ENCODE assay signal across 8 cellular contexts in genomic region chr2:108620656-108621055, GRCh38.
DNase-seq lines count a peak whose midpoint lies in the region; ATAC-seq and TF ChIP-seq lines count a peak whose summit lies in the region.

No MANE protein-coding gene starts in this region.

- no peak for TF ChIP-seq POLR2A in Peyer's patch (IDR thresholded peaks at IDR 0.05)
- no peak for TF ChIP-seq POLR2A in gastroesophageal sphincter (IDR thresholded peaks at IDR 0.05)

- no peaks in the 10 kb centered on the region for H3K9me3 ChIP-seq in Peyer's patch
- no peaks in the 10 kb centered on the region for H3K9me3 ChIP-seq in gastroesophageal sphincter

- DNase-seq in T-helper 1 cell, result no peak
- no peak for DNase-seq in Peyer's patch
- DNase-seq in stimulated activated effector memory CD8-positive, alpha-beta T cell treated with anti-CD3 and anti-CD28 coated beads, Interleukin-12 subunit alpha, Interleukin-12 subunit beta, amount 100 ng/mL, for 72 hours (ENCODE audit: low spot score in 2 of 2), result no peak
- DNase-seq in stimulated activated CD4-positive, alpha-beta T cell treated with anti-CD3 and anti-CD28 coated beads, Interleukin-2, amount 100 ng/mL, for 24 hours, result no peak
- no peak for DNase-seq in stimulated activated CD8-positive, alpha-beta memory T cell treated with anti-CD3 and anti-CD28 coated beads, Interleukin-4, amount 100 ng/mL, for 48 hours

- no peak for TF ChIP-seq EP300 in gastroesophageal sphincter (IDR thresholded peaks at IDR 0.05)

- H3K27me3 Mint-ChIP-seq in T-helper 1 cell treated with Interleukin-12 subunit alpha and Interleukin-12 subunit beta and Interleukin-4 antibody, amounts not matched to agents 30 μg/mL and 1 μg/mL, for 36 hours (ENCODE audit: low read depth), result no peaks in the 10 kb centered on the region

- no peaks in the 10 kb centered on the region for H3K9me3 Mint-ChIP-seq in T-helper 1 cell treated with Interleukin-12 subunit alpha and Interleukin-12 subunit beta and Interleukin-4 antibody, amounts not matched to agents 30 μg/mL and 1 μg/mL, for 36 hours
- H3K9me3 Mint-ChIP-seq in stimulated activated effector memory CD8-positive, alpha-beta T cell treated with anti-CD3 and anti-CD28 coated beads, Interleukin-12 subunit alpha, Interleukin-12 subunit beta, amount 100 ng/mL, for 72 hours, result no peaks in the 10 kb centered on the region

- H3K27ac Mint-ChIP-seq in T-helper 1 cell treated with Interleukin-12 subunit alpha and Interleukin-12 subunit beta and Interleukin-4 antibody, amounts not matched to agents 30 μg/mL and 1 μg/mL, for 36 hours, result peak overlapping the region; percentile 94
- H3K27ac Mint-ChIP-seq in stimulated activated effector memory CD8-positive, alpha-beta T cell treated with anti-CD3 and anti-CD28 coated beads, Interleukin-12 subunit alpha, Interleukin-12 subunit beta, amount 100 ng/mL, for 72 hours, result peak overlapping the region; percentile 86

- H3K36me3 Mint-ChIP-seq in T-helper 1 cell treated with Interleukin-12 subunit alpha and Interleukin-12 subunit beta and Interleukin-4 antibody, amounts not matched to agents 30 μg/mL and 1 μg/mL, for 36 hours (ENCODE audit: low read depth), result peaks cover 8% of the 10 kb centered on the region
- peaks cover 10% of the 10 kb centered on the region for H3K36me3 Mint-ChIP-seq in stimulated activated effector memory CD8-positive, alpha-beta T cell treated with anti-CD3 and anti-CD28 coated beads, Interleukin-12 subunit alpha, Interleukin-12 subunit beta, amount 100 ng/mL, for 72 hours

- H3K27me3 ChIP-seq in Peyer's patch, result no peaks in the 10 kb centered on the region
- H3K27me3 ChIP-seq in gastroesophageal sphincter, result no peaks in the 10 kb centered on the region

- H3K4me1 Mint-ChIP-seq in T-helper 1 cell treated with Interleukin-12 subunit alpha and Interleukin-12 subunit beta and Interleukin-4 antibody, amounts not matched to agents 30 μg/mL and 1 μg/mL, for 36 hours (ENCODE audit: low read depth), result peaks cover 67% of the 10 kb centered on the region
- peaks cover 74% of the 10 kb centered on the region for H3K4me1 Mint-ChIP-seq in stimulated activated effector memory CD8-positive, alpha-beta T cell treated with anti-CD3 and anti-CD28 coated beads, Interleukin-12 subunit alpha, Interleukin-12 subunit beta, amount 100 ng/mL, for 72 hours

- TF ChIP-seq CTCF in Peyer's patch (IDR thresholded peaks at IDR 0.05), result no peak
- no peak for TF ChIP-seq CTCF in gastroesophageal sphincter (IDR thresholded peaks at IDR 0.05)

- no peak overlapping the region for H3K4me3 ChIP-seq in Peyer's patch
- no peak overlapping the region for H3K4me3 ChIP-seq in gastroesophageal sphincter

- peak overlapping the region; percentile 42 to 75 (median 66) for H3K27ac ChIP-seq in Peyer's patch
- peak overlapping the region in 3 of 4 donors; percentile 22 to 59 (median 46) for H3K27ac ChIP-seq in gastroesophageal sphincter

- 59 to 68% methylated on average over 3 of the region's 3 CpGs for WGBS in gastroesophageal sphincter (ENCODE audit: low coverage in 1 of 2), 2 donors

- H3K4me1 ChIP-seq in Peyer's patch (peaks cover 2 to 31% (median 9%) of the 10 kb centered on the region in 4 donors), gastroesophageal sphincter (peaks cover 28 to 97% (median 33%) of the 10 kb centered on the region in 3 donors)

- peak overlapping the region; percentile 95 for H3K4me3 Mint-ChIP-seq in T-helper 1 cell treated with Interleukin-12 subunit alpha and Interleukin-12 subunit beta and Interleukin-4 antibody, amounts not matched to agents 30 μg/mL and 1 μg/mL, for 36 hours
- peak overlapping the region; percentile 78 for H3K4me3 Mint-ChIP-seq in stimulated activated effector memory CD8-positive, alpha-beta T cell treated with anti-CD3 and anti-CD28 coated beads, Interleukin-12 subunit alpha, Interleukin-12 subunit beta, amount 100 ng/mL, for 72 hours

- H3K36me3 ChIP-seq in Peyer's patch, result no peaks in the 10 kb centered on the region
- H3K36me3 ChIP-seq in gastroesophageal sphincter, result no peaks in the 10 kb centered on the region

- ATAC-seq in gastroesophageal sphincter, result no peak
- ATAC-seq in stimulated activated effector memory CD8-positive, alpha-beta T cell treated with anti-CD3 and anti-CD28 coated beads, Interleukin-12 subunit alpha, Interleukin-12 subunit beta, amount 100 ng/mL, for 72 hours, result no peak
- no peak for ATAC-seq in GM21576 (IDR thresholded peaks at IDR 0.05; ENCODE audit: unreplicated experiment)
